17 cellular contexts compared by ENCODE assay signal in the genomic region with DNA sequence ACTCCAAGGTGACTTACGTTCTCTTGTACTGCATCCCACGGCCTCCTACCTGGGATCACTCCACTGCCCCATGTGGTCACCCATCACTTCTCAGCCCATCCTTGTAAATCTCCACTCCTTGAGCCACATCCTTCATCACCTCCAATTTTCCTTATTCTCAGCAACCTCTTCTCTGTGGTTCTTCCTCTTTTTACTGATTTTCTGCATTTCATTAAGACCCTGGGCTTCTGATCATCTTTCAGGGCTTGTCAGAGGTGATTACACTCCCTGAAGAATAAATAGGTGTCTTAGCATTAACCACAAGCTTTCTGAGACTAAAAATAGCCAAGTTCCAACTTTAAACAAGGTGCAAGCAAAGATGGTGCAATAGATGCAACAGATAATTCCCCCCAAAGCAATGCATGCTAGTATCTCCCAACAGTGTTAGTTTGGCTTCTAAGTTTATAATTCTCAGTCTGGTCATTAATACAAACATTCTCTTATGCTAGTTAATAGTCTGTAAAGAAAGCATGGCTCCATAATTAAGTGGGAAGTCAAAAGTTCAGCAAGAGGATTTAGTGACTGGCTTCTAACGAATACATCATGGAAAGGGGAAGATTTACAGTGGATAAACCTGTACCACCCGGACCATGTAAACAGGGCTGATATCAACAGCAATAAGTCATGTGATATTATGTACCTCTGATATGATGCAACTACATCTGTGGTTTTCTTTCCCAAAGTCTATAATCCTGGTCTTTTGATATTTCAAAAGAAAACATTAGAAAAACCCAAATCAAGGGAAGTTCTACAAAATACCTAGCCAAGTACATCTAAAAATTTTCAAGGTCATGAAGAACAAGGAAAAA. TPM values are rescaled to one million over a fixed set of nuclear protein-coding genes. Genes with fewer than 3 reads are reported as not detected.
DNase-seq lines count a peak whose midpoint lies in the region; ATAC-seq, FAIRE-seq and TF ChIP-seq lines count a peak whose summit lies in the region.
"Had no signal": no experiment of that assay in that cellular context is flagged by ENCODE, and none has a peak within 500 bp of the region (broad histone marks: within the 10 kb centered on the region; RNA-seq: fewer than 3 reads in every experiment).

No MANE protein-coding gene starts in this region.

- ATAC-seq in activated CD8-positive, alpha-beta T cell treated with anti-CD3 and anti-CD28 coated beads for 36 hours, result no peak
- ATAC-seq in HG02870 (IDR thresholded peaks at IDR 0.05; ENCODE audit: unreplicated experiment) (no peak), HG02970 (IDR thresholded peaks at IDR 0.05; ENCODE audit: low FRiP score, unreplicated experiment) (no peak)
- ATAC-seq: lower lobe of right lung, right cardiac atrium had no signal

- peaks cover 24% of the 10 kb centered on the region for H3K36me3 Mint-ChIP-seq in activated CD8-positive, alpha-beta T cell treated with anti-CD3 and anti-CD28 coated beads for 36 hours (ENCODE audit: low read depth)
- H3K36me3 Mint-ChIP-seq: IgD-negative memory B cell had no signal

- CTCF ChIA-PET in activated CD8-positive, alpha-beta T cell treated with anti-CD3 and anti-CD28 coated beads for 36 hours (lab: Charles Lee), result interaction anchor here (0.8 to 7.4 kb wide), 11 partner anchors 9 to 91 kb away, joined by 3 to 50 read pairs (median 4); no protein-coding TSS in a partner anchor

- peak overlapping the region; percentile 72 for H3K27ac Mint-ChIP-seq in activated CD8-positive, alpha-beta T cell treated with anti-CD3 and anti-CD28 coated beads for 36 hours

- FAIRE-seq in D721Med (lab: Jason Lieb, UNC), result peak; percentile 25
- peak; percentile 96 for FAIRE-seq in GM19239 (lab: Jason Lieb, UNC)

- intact Hi-C loops in activated CD8-positive, alpha-beta T cell treated with anti-CD3 and anti-CD28 coated beads for 36 hours (cut with micrococcal nuclease), result no loop called here

- no peak for DNase-seq in D721Med (ENCODE audit: insufficient read length, low spot score)
- no peak for DNase-seq in GM19239 (ENCODE audit: insufficient read length, low spot score)
- DNase-seq in activated CD8-positive, alpha-beta T cell treated with anti-CD3 and anti-CD28 coated beads for 36 hours, result no peak
- peak; percentile 49 for DNase-seq in iris pigment epithelial cell (ENCODE audit: low read depth)
- no peak for DNase-seq in NCI-H526 (lab: John Stamatoyannopoulos, UW)
- DNase-seq: brain microvascular endothelial cell; lower lobe of right lung; NCI-H1105 treated with DMSO at 0.1 percent for 48 hours; NCI-H345; right cardiac atrium; SK-N-SH; stimulated activated CD4-positive, alpha-beta T cell treated with anti-CD3 and anti-CD28 coated beads, Interleukin-2, amount 100 ng/mL, for 48 hours; upper lobe of left lung had no signal

- no peaks in the 10 kb centered on the region for H3K9me3 Mint-ChIP-seq in activated CD8-positive, alpha-beta T cell treated with anti-CD3 and anti-CD28 coated beads for 36 hours
- H3K9me3 Mint-ChIP-seq: IgD-negative memory B cell, neural crest cell had no signal

- H3K27me3 Mint-ChIP-seq in activated CD8-positive, alpha-beta T cell treated with anti-CD3 and anti-CD28 coated beads for 36 hours, result no peaks in the 10 kb centered on the region

- H3K4me1 Mint-ChIP-seq in activated CD8-positive, alpha-beta T cell treated with anti-CD3 and anti-CD28 coated beads for 36 hours (ENCODE audit: low read depth), result peaks cover 70% of the 10 kb centered on the region

- no peak overlapping the region for H3K4me3 Mint-ChIP-seq in activated CD8-positive, alpha-beta T cell treated with anti-CD3 and anti-CD28 coated beads for 36 hours
- H3K4me3 Mint-ChIP-seq: neural crest cell had no signal

- no peak for TF ChIP-seq CTCF in D721Med (IDR thresholded peaks at IDR 0.05; ENCODE audit: insufficient read depth, missing control alignments)
- TF ChIP-seq CTCF in activated CD8-positive, alpha-beta T cell treated with anti-CD3 and anti-CD28 coated beads for 36 hours (IDR thresholded peaks at IDR 0.05), result no peak

- POLR2A ChIA-PET in activated CD8-positive, alpha-beta T cell treated with anti-CD3 and anti-CD28 coated beads for 36 hours (lab: Charles Lee), result interaction anchor here (0.9 to 21.1 kb wide), 7 partner anchors 7 to 76 kb away, joined by 3 to 700 read pairs (median 4); a partner anchor contains a TSS

RNA-seq across cellular contexts. Expression of a gene that starts 47.4 kb away (rescaled TPM):
- total RNA-seq in activated CD8-positive, alpha-beta T cell treated with anti-CD3 and anti-CD28 coated beads for 36 hours, result 10 to 100 TPM; 11.1 to 11.6 TPM
- total RNA-seq: right cardiac atrium had no signal

RNA-seq across cellular contexts. Expression of a gene that starts 51.9 kb away (rescaled TPM):
- total RNA-seq in activated CD8-positive, alpha-beta T cell treated with anti-CD3 and anti-CD28 coated beads for 36 hours, result 10 to 100 TPM; 37.2 to 44.5 TPM
